8 cellular contexts compared by ENCODE assay signal in genomic region chr2:86562891-86563649, GRCh38. TPM values are rescaled to one million over a fixed set of nuclear protein-coding genes. Genes with fewer than 3 reads are reported as not detected.
DNase-seq lines count a peak whose midpoint lies in the region; ATAC-seq, FAIRE-seq and TF ChIP-seq lines count a peak whose summit lies in the region.

Gene CHMP3 (minus strand): TSS chr2:86563443. CDS start chr2:86563348, 95 bp downstream.

- H3K27ac ChIP-seq in HUES64 (ENCODE audit: low read depth, low read length) (peak within 1 kb of the TSS; percentile 97), OCI-LY1 (ENCODE audit: low read depth, low read length, poor library complexity, severe bottlenecking) (peak within 1 kb of the TSS; percentile 91)

- H3K27me3 ChIP-seq in HUES64 (ENCODE audit: insufficient read depth, low read length) (peaks cover 6% of the 10 kb centered on the region), OCI-LY1 (ENCODE audit: insufficient read depth, low read length) (no peaks in the 10 kb centered on the region)

- peaks cover 19% of the 10 kb centered on the region for H3K36me3 Mint-ChIP-seq in Calu3 (ENCODE audit: insufficient read depth, unreplicated experiment)
- H3K36me3 Mint-ChIP-seq in mesothelial cell of epicardium = no peaks in the 10 kb centered on the region

- no peaks in the 10 kb centered on the region for H3F3A ChIP-seq in OCI-LY1 (ENCODE audit: insufficient read depth, low read length)

- WGBS in HUES64 = 1% methylated on average over 58 of the region's 60 CpGs

- no peaks in the 10 kb centered on the region for H4K20me1 ChIP-seq in OCI-LY1 (ENCODE audit: insufficient read depth, low read length)

- peak; percentile 80 for ATAC-seq in GM21447 (IDR thresholded peaks at IDR 0.05; ENCODE audit: unreplicated experiment)

- DNase-seq in Calu3 = peak; percentile 95
- peak; percentile 95 for DNase-seq in activated CD8-positive, alpha-beta memory T cell treated with anti-CD3 and anti-CD28 coated beads, Interleukin-2, amount 50 U/mL, for 4 hours
- DNase-seq in mesothelial cell of epicardium (ENCODE audit: low spot score in 2 of 2, unreplicated experiment in 2 of 2) = peak; percentile 91 to 95
- DNase-seq in stimulated activated CD8-positive, alpha-beta memory T cell treated with anti-CD3 and anti-CD28 coated beads, Interleukin-15, amount 100 ng/mL, for 48 hours (ENCODE audit: low read depth in 2 of 2) = peak; percentile 96 to 97

- TF ChIP-seq CTCF in Calu3 (IDR thresholded peaks at IDR 0.05; ENCODE audit: unreplicated experiment) (no peak), OCI-LY1 (IDR thresholded peaks at IDR 0.05; ENCODE audit: low read length) (no peak), mesothelial cell of epicardium (IDR thresholded peaks at IDR 0.05; ENCODE audit: unreplicated experiment) (no peak)

- H3K9me3 ChIP-seq in HUES64 (ENCODE audit: insufficient read depth, low read depth, low read length) = peaks cover 4% of the 10 kb centered on the region; the same call in 1 of the 2 replicates
- H3K9me3 ChIP-seq in OCI-LY1 (ENCODE audit: low read length) = peaks cover 5% of the 10 kb centered on the region

- no peaks in the 10 kb centered on the region for H3K9me2 ChIP-seq in OCI-LY1 (ENCODE audit: low read depth, low read length)

- CTCF ChIA-PET in Calu3 (lab: Charles Lee) = no interaction called here

- peaks cover 12% of the 10 kb centered on the region for H3K79me2 ChIP-seq in OCI-LY1 (ENCODE audit: insufficient read depth, low read length)

- H3K4me3 ChIP-seq in HUES64 (ENCODE audit: low read length) = peak within 1 kb of the TSS; percentile 88
- peak within 1 kb of the TSS; percentile 84 for H3K4me3 ChIP-seq in OCI-LY1 (ENCODE audit: low read depth, low read length, poor library complexity, severe bottlenecking)

- H3K9ac ChIP-seq in HUES64 (ENCODE audit: low read depth, low read length) = peak within 1 kb of the TSS; percentile 97
- H3K9ac ChIP-seq in OCI-LY1 (ENCODE audit: low read length) = peak within 1 kb of the TSS; percentile 88

- peaks cover 8% of the 10 kb centered on the region for H3K4me1 Mint-ChIP-seq in Calu3 (ENCODE audit: low read depth, unreplicated experiment)
- peaks cover 21% of the 10 kb centered on the region for H3K4me1 Mint-ChIP-seq in mesothelial cell of epicardium

- peak within 1 kb of the TSS; percentile 39 for H2AFZ ChIP-seq in OCI-LY1 (ENCODE audit: low read length)

- H3K4me3 Mint-ChIP-seq in Calu3 (ENCODE audit: low read depth, unreplicated experiment) (peak within 1 kb of the TSS; percentile 95), mesothelial cell of epicardium (peak within 1 kb of the TSS; percentile 97)

- intact Hi-C loops in Calu3 (cut with micrococcal nuclease; ENCODE audit: unreplicated experiment) = no loop called here

- H3K4me2 ChIP-seq in OCI-LY1 (ENCODE audit: low read length) = peak within 1 kb of the TSS; percentile 92

- H3K4me1 ChIP-seq in HUES64 (ENCODE audit: insufficient read depth, low read length) (0 out of 2 replicates have a peak, but pooled peaks cover 4% of the 10 kb centered on the region), OCI-LY1 (ENCODE audit: insufficient read depth, low read length, severe bottlenecking) (peaks cover 21% of the 10 kb centered on the region)

- H3K9me3 Mint-ChIP-seq in Calu3 (ENCODE audit: low read depth, unreplicated experiment) = peaks cover 2% of the 10 kb centered on the region
- peaks cover 11% of the 10 kb centered on the region for H3K9me3 Mint-ChIP-seq in mesothelial cell of epicardium

- H3K27ac Mint-ChIP-seq in Calu3 (ENCODE audit: unreplicated experiment) (peak within 1 kb of the TSS; percentile 97), mesothelial cell of epicardium (peak within 1 kb of the TSS; percentile 99)

- BruUV-seq in Calu3 (replicated peaks; lab: Mats Ljungman, UMichigan) = no TSS peak

- H3K27me3 Mint-ChIP-seq in Calu3 (ENCODE audit: unreplicated experiment) (no peaks in the 10 kb centered on the region), mesothelial cell of epicardium (ENCODE audit: low read depth) (peaks cover 13% of the 10 kb centered on the region)

- H3K36me3 ChIP-seq in HUES64 (ENCODE audit: insufficient read depth, low read length) = no peaks in the 10 kb centered on the region
- H3K36me3 ChIP-seq in OCI-LY1 (ENCODE audit: insufficient read depth, low read length) = peaks cover 4% of the 10 kb centered on the region; the same call in 1 of the 2 replicates

- peak; percentile 70 for FAIRE-seq in endometrium (lab: Jason Lieb, UNC)

RNA-seq across cellular contexts. Expression of gene CHMP3, which starts in this region (rescaled TPM):
- total RNA-seq in Calu3 (2022) (126 and 127 TPM in 2 replicates), mesothelial cell of epicardium (73.5 to 75.8 TPM (median 73.8 TPM) in 3 replicates)
- 22.3 TPM for polyA plus RNA-seq in HUES64 (2013, experiment 1 of 2)
- 32.3 TPM for polyA plus RNA-seq in HUES64 (2013, experiment 2 of 2)

Comparison
In these comparisons a context has a peak if more than half of its experiments do, and no peak if none do; other contexts are left out.
1. Peak in every context shown above with its lines: DNase-seq, ATAC-seq, H3K4me3 ChIP-seq and H3K27ac ChIP-seq.